ENCODE assay signal across 7 cellular contexts in the genomic region with DNA sequence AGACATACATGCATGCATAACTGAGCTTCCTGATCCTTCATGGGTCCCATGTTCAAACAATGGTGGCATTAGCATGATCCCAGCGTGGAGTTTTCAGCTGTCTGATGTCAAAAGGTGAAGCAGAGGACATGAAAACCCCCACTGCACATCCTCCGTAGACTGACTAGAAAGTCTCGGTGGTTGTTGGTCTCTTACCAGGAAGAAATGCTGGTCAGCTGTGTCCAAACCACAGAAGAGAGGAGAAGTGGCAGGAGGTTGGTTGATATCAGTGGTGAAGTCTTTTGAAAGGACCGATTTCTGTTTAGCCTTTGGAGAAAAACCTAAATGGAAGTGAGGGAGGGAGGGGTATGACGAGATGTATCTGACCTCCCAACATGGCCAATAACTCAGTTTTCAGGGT.
"Had no signal": no experiment of that assay in that cellular context is flagged by ENCODE, and none has a peak within 500 bp of the region (broad histone marks: within the 10 kb centered on the region; RNA-seq: fewer than 3 reads in every experiment).

No MANE protein-coding gene starts in this region.

- H3K4me3 ChIP-seq: K562 had no signal

- H3K4me3 Mint-ChIP-seq: IgD-negative memory B cell had no signal

- H3K27ac Mint-ChIP-seq: IgD-negative memory B cell had no signal

- H3K27me3 Mint-ChIP-seq: IgD-negative memory B cell had no signal

- DNase-seq: IMR-90, KBM-7, KG1 had no signal

- H3K4me1 Mint-ChIP-seq: IgD-negative memory B cell had no signal

- H3K27ac ChIP-seq: HL-60 had no signal

- ATAC-seq: HepG2, K562 had no signal
